In genomic region chr10:11148131-11148530, GRCh38 we compare ENCODE assay signal across 15 cellular contexts.
DNase-seq lines count a peak whose midpoint lies in the region; ATAC-seq and TF ChIP-seq lines count a peak whose summit lies in the region.
"Had no signal": no experiment of that assay in that cellular context is flagged by ENCODE, and none has a peak within 500 bp of the region (broad histone marks: within the 10 kb centered on the region; RNA-seq: fewer than 3 reads in every experiment).

No MANE protein-coding gene starts in this region.

- TF ChIP-seq POLR2A in gastroesophageal sphincter (IDR thresholded peaks at IDR 0.05): no peak

- intact Hi-C loops in Right ventricle myocardium inferior (cut with DNase I): loop anchor here (5.0 kb wide), 1 partner anchor 101 kb away; no protein-coding TSS in a partner anchor
- intact Hi-C loops in cardiac septum (cut with DNase I): no loop called here
- intact Hi-C loops in activated T-helper 2 cell treated with anti-CD3 and anti-CD28 coated beads, Interferon-gamma antibody, Interleukin-2, Interleukin-4, amounts not matched to agents 10 μg/mL and 5 μg/mL and 100 μg/mL, durations not matched to agents 14 hours and 24 hours and 36 hours (cut with micrococcal nuclease): loop anchor here (5.0 kb wide), 2 partner anchors 34 to 36 kb away; no protein-coding TSS in a partner anchor

- peaks cover 87% of the 10 kb centered on the region for H3K4me1 Mint-ChIP-seq in activated T-helper 2 cell treated with anti-CD3 and anti-CD28 coated beads, Interferon-gamma antibody, Interleukin-2, Interleukin-4, amounts not matched to agents 10 μg/mL and 5 μg/mL and 100 μg/mL, durations not matched to agents 14 hours and 24 hours and 36 hours (ENCODE audit: low read depth)
- peaks cover 72 to 89% (median 87%) of the 10 kb centered on the region in 3 donors for H3K4me1 Mint-ChIP-seq in naive B cell

- no peak overlapping the region for H3K4me3 ChIP-seq in gastroesophageal sphincter
- H3K4me3 ChIP-seq: HAP-1, lung, SJSA1 had no signal

- DNase-seq in Right ventricle myocardium inferior (ENCODE audit: missing footprints): no peak
- DNase-seq in cardiac septum (ENCODE audit: low spot score): no peak
- DNase-seq in activated T-helper 2 cell treated with anti-CD3 and anti-CD28 coated beads, Interferon-gamma antibody, Interleukin-2, Interleukin-4, amounts not matched to agents 10 μg/mL and 5 μg/mL and 100 μg/mL, durations not matched to agents 14 hours and 24 hours and 36 hours (ENCODE audit: low spot score): no peak
- DNase-seq in naive B cell: no peak
- no peak for DNase-seq in superior temporal gyrus (ENCODE audit: extremely low spot score)
- DNase-seq: activated effector memory CD4-positive, alpha-beta T cell treated with Interleukin-2 at 50 U/mL for 16 hours; EL; hippocampal formation; stimulated activated CD4-positive, alpha-beta T cell treated with anti-CD3 and anti-CD28 coated beads, Interleukin-15, amount 100 ng/mL, for 24 hours had no signal

- TF ChIP-seq EP300 in gastroesophageal sphincter (IDR thresholded peaks at IDR 0.05): no peak

- no peaks in the 10 kb centered on the region for H3K27me3 ChIP-seq in gastroesophageal sphincter

- peak; percentile 59 for ATAC-seq in Right ventricle myocardium inferior
- ATAC-seq in naive B cell (ENCODE audit: low read depth in 2 of 2): no peak
- ATAC-seq in gastroesophageal sphincter: no peak
- ATAC-seq in GM19395 (IDR thresholded peaks at IDR 0.05; ENCODE audit: unreplicated experiment): no peak
- ATAC-seq in GM18519 (IDR thresholded peaks at IDR 0.05; ENCODE audit: low FRiP score, unreplicated experiment): no peak

- no peak for TF ChIP-seq CTCF in gastroesophageal sphincter (IDR thresholded peaks at IDR 0.05)

- H3K27ac ChIP-seq in gastroesophageal sphincter: peak overlapping the region in 1 of 4 donors; percentile 12
- H3K27ac ChIP-seq: SJSA1 had no signal

- no peaks in the 10 kb centered on the region for H3K36me3 Mint-ChIP-seq in activated T-helper 2 cell treated with anti-CD3 and anti-CD28 coated beads, Interferon-gamma antibody, Interleukin-2, Interleukin-4, amounts not matched to agents 10 μg/mL and 5 μg/mL and 100 μg/mL, durations not matched to agents 14 hours and 24 hours and 36 hours (ENCODE audit: low read depth)
- H3K36me3 Mint-ChIP-seq in naive B cell: no peaks in the 10 kb centered on the region

- H3K36me3 ChIP-seq in gastroesophageal sphincter: no peaks in the 10 kb centered on the region
- H3K36me3 ChIP-seq: HAP-1, SJSA1 had no signal

- no peak overlapping the region for H3K4me3 Mint-ChIP-seq in activated T-helper 2 cell treated with anti-CD3 and anti-CD28 coated beads, Interferon-gamma antibody, Interleukin-2, Interleukin-4, amounts not matched to agents 10 μg/mL and 5 μg/mL and 100 μg/mL, durations not matched to agents 14 hours and 24 hours and 36 hours (ENCODE audit: low read depth)
- H3K4me3 Mint-ChIP-seq in naive B cell: peak overlapping the region; percentile 9 to 90 (median 74)

- peaks cover 18 to 93% (median 25%) of the 10 kb centered on the region in 3 donors for H3K4me1 ChIP-seq in gastroesophageal sphincter
- H3K4me1 ChIP-seq: SJSA1 had no signal

- no peaks in the 10 kb centered on the region for H3K9me3 Mint-ChIP-seq in activated T-helper 2 cell treated with anti-CD3 and anti-CD28 coated beads, Interferon-gamma antibody, Interleukin-2, Interleukin-4, amounts not matched to agents 10 μg/mL and 5 μg/mL and 100 μg/mL, durations not matched to agents 14 hours and 24 hours and 36 hours
- H3K9me3 Mint-ChIP-seq in naive B cell: peaks cover 0 to under 1% (median 0%) of the 10 kb centered on the region in 7 donors

- H3K27ac Mint-ChIP-seq in activated T-helper 2 cell treated with anti-CD3 and anti-CD28 coated beads, Interferon-gamma antibody, Interleukin-2, Interleukin-4, amounts not matched to agents 10 μg/mL and 5 μg/mL and 100 μg/mL, durations not matched to agents 14 hours and 24 hours and 36 hours: peak overlapping the region; percentile 98
- peak overlapping the region; percentile 59 to 95 (median 92) for H3K27ac Mint-ChIP-seq in naive B cell

- no peaks in the 10 kb centered on the region for H3K27me3 Mint-ChIP-seq in activated T-helper 2 cell treated with anti-CD3 and anti-CD28 coated beads, Interferon-gamma antibody, Interleukin-2, Interleukin-4, amounts not matched to agents 10 μg/mL and 5 μg/mL and 100 μg/mL, durations not matched to agents 14 hours and 24 hours and 36 hours (ENCODE audit: low read depth)
- no peaks in the 10 kb centered on the region for H3K27me3 Mint-ChIP-seq in naive B cell

- WGBS in gastroesophageal sphincter (ENCODE audit: low coverage in 1 of 2), 2 donors: 52 to 77% methylated on average over 4 to 6 of the region's 6 CpGs

- no peaks in the 10 kb centered on the region for H3K9me3 ChIP-seq in gastroesophageal sphincter
- H3K9me3 ChIP-seq: HAP-1, SJSA1 had no signal
